ENCODE assay signal across 8 cellular contexts in genomic region chr22:27801616-27802388, GRCh38. TPM values are rescaled to one million over a fixed set of nuclear protein-coding genes. Genes with fewer than 3 reads are reported as not detected.
DNase-seq lines count a peak whose midpoint lies in the region; ATAC-seq and TF ChIP-seq lines count a peak whose summit lies in the region.

MN1 (minus strand) TSS chr22:27801756; CDS start chr22:27800543, 1,213 bp downstream.

- H3K9me3 ChIP-seq in Peyer's patch (no peaks in the 10 kb centered on the region), heart right ventricle (no peaks in the 10 kb centered on the region)

- no peaks in the 10 kb centered on the region for H3K36me3 ChIP-seq in Peyer's patch
- peaks cover 0 to 10% (median 0%) of the 10 kb centered on the region in 9 donors for H3K36me3 ChIP-seq in heart right ventricle

- H3K4me1 Mint-ChIP-seq in activated naive CD8-positive, alpha-beta T cell treated with anti-CD3 and anti-CD28 coated beads, Interleukin-2, amount 50 U/mL, for 24 hours = peaks cover 11% of the 10 kb centered on the region
- peaks cover 39% of the 10 kb centered on the region for H3K4me1 Mint-ChIP-seq in osteocyte (ENCODE audit: unreplicated experiment)
- H3K4me1 Mint-ChIP-seq in type B pancreatic cell (ENCODE audit: unreplicated experiment) = peaks cover 26% of the 10 kb centered on the region

- no peak for TF ChIP-seq POLR2A in Peyer's patch (IDR thresholded peaks at IDR 0.05)

- no peaks in the 10 kb centered on the region for H3K36me3 Mint-ChIP-seq in activated naive CD8-positive, alpha-beta T cell treated with anti-CD3 and anti-CD28 coated beads, Interleukin-2, amount 50 U/mL, for 24 hours (ENCODE audit: low read depth)
- peaks cover 4% of the 10 kb centered on the region for H3K36me3 Mint-ChIP-seq in osteocyte (ENCODE audit: unreplicated experiment)
- H3K36me3 Mint-ChIP-seq in type B pancreatic cell = peaks cover 3% of the 10 kb centered on the region

- H3K27me3 Mint-ChIP-seq in activated naive CD8-positive, alpha-beta T cell treated with anti-CD3 and anti-CD28 coated beads, Interleukin-2, amount 50 U/mL, for 24 hours = peaks cover 28% of the 10 kb centered on the region
- H3K27me3 Mint-ChIP-seq in osteocyte (ENCODE audit: unreplicated experiment) = no peaks in the 10 kb centered on the region
- H3K27me3 Mint-ChIP-seq in type B pancreatic cell = peaks cover 42% of the 10 kb centered on the region

- peak; percentile 22 for ATAC-seq in activated naive CD8-positive, alpha-beta T cell treated with anti-CD3 and anti-CD28 coated beads, Interleukin-2, amount 50 U/mL, for 24 hours
- ATAC-seq in heart right ventricle = peak; percentile 38 to 73 (median 64)
- no peak for ATAC-seq in HG03571 (IDR thresholded peaks at IDR 0.05; ENCODE audit: unreplicated experiment)
- no peak for ATAC-seq in HG02938 (IDR thresholded peaks at IDR 0.05; ENCODE audit: unreplicated experiment)

- 0 to 1% methylated on average over 56 to 61 of the region's 61 CpGs for WGBS in heart right ventricle, 2 donors

- no peaks in the 10 kb centered on the region for H3K9me3 Mint-ChIP-seq in activated naive CD8-positive, alpha-beta T cell treated with anti-CD3 and anti-CD28 coated beads, Interleukin-2, amount 50 U/mL, for 24 hours
- H3K9me3 Mint-ChIP-seq in osteocyte (ENCODE audit: unreplicated experiment) (no peaks in the 10 kb centered on the region), type B pancreatic cell (no peaks in the 10 kb centered on the region)

- no peak within 1 kb of the TSS for H3K27ac Mint-ChIP-seq in activated naive CD8-positive, alpha-beta T cell treated with anti-CD3 and anti-CD28 coated beads, Interleukin-2, amount 50 U/mL, for 24 hours
- H3K27ac Mint-ChIP-seq in osteocyte (ENCODE audit: unreplicated experiment) = peak within 1 kb of the TSS; percentile 87
- H3K27ac Mint-ChIP-seq in type B pancreatic cell = no peak within 1 kb of the TSS

- TF ChIP-seq CTCF in Peyer's patch (IDR thresholded peaks at IDR 0.05) = no peak
- peak in 1 of 9 donors; percentile 6 for TF ChIP-seq CTCF in heart right ventricle (IDR thresholded peaks at IDR 0.05)
- TF ChIP-seq CTCF in osteocyte (IDR thresholded peaks at IDR 0.05) = no peak
- TF ChIP-seq CTCF in type B pancreatic cell (conservative IDR thresholded peaks at IDR 0.05) = no peak

- DNase-seq in Peyer's patch = peak in 2 of 3 donors; percentile 30 to 62
- DNase-seq in activated naive CD8-positive, alpha-beta T cell treated with anti-CD3 and anti-CD28 coated beads, Interleukin-2, amount 50 U/mL, for 24 hours = peak; percentile 40
- peak; percentile 65 to 67 for DNase-seq in heart right ventricle
- DNase-seq in osteocyte (ENCODE audit: extremely low spot score, unreplicated experiment) = no peak
- peak; percentile 79 for DNase-seq in type B pancreatic cell (ENCODE audit: extremely low spot score, unreplicated experiment)

- H3K4me3 ChIP-seq in GM08714 (ENCODE audit: low read length) (peak within 1 kb of the TSS; percentile 46), Peyer's patch (peak within 1 kb of the TSS; percentile 63 to 90 (median 75)), heart right ventricle (peak within 1 kb of the TSS; percentile 57 to 93 (median 73))

- H3K27ac ChIP-seq in Peyer's patch = peak within 1 kb of the TSS; percentile 32 to 83 (median 72)
- peak within 1 kb of the TSS; percentile 77 to 95 (median 87) for H3K27ac ChIP-seq in heart right ventricle

- peaks cover 0 to 15% of the 10 kb centered on the region in 2 donors for H3K27me3 ChIP-seq in Peyer's patch
- peaks cover 0 to 75% (median 11%) of the 10 kb centered on the region in 7 donors for H3K27me3 ChIP-seq in heart right ventricle

- H3K4me1 ChIP-seq in Peyer's patch = peaks cover 0 to 28% (median 7%) of the 10 kb centered on the region in 4 donors
- peaks cover 3 to 57% (median 34%) of the 10 kb centered on the region in 9 donors for H3K4me1 ChIP-seq in heart right ventricle

- peak within 1 kb of the TSS; percentile 72 for H3K4me3 Mint-ChIP-seq in activated naive CD8-positive, alpha-beta T cell treated with anti-CD3 and anti-CD28 coated beads, Interleukin-2, amount 50 U/mL, for 24 hours
- peak within 1 kb of the TSS; percentile 86 for H3K4me3 Mint-ChIP-seq in osteocyte (ENCODE audit: unreplicated experiment)
- peak within 1 kb of the TSS; percentile 87 for H3K4me3 Mint-ChIP-seq in type B pancreatic cell

- intact Hi-C loops in heart right ventricle (cut with DNase I) = loop anchor here (2.0 to 10.0 kb wide), 16 partner anchors 73 to 1127 kb away; no protein-coding TSS in a partner anchor

RNA-seq across cellular contexts. Expression of gene MN1, which starts in this region (rescaled TPM):
- total RNA-seq in Peyer's patch (1 to 10 TPM in 3 of 4 donors, under 1 TPM in 1; 0.53 to 2.8 (median 1.5) TPM), heart right ventricle (1 to 10 TPM; 3.6 to 8.3 (median 6.1) TPM), osteocyte (145 and 153 TPM in 2 replicates), type B pancreatic cell (ENCODE audit: low replicate concordance) (1.7 and 17.0 TPM in 2 replicates)
- 1 to 10 TPM; 2.3 to 3.4 TPM for polyA plus RNA-seq in heart right ventricle

Comparison
In these comparisons a context has a peak if more than half of its experiments do, and no peak if none do; other contexts are left out.
1. ATAC-seq: peak in activated naive CD8-positive, alpha-beta T cell treated with anti-CD3 and anti-CD28 coated beads, Interleukin-2, amount 50 U/mL, for 24 hours (single experiment) and heart right ventricle (8 of 8); none in HG03571 (single experiment) and HG02938 (single experiment).
2. Peak in every context shown above with its lines, with median percentiles within 50 percentile points of each other: H3K4me3 ChIP-seq and H3K4me3 Mint-ChIP-seq.